In the genomic region with DNA sequence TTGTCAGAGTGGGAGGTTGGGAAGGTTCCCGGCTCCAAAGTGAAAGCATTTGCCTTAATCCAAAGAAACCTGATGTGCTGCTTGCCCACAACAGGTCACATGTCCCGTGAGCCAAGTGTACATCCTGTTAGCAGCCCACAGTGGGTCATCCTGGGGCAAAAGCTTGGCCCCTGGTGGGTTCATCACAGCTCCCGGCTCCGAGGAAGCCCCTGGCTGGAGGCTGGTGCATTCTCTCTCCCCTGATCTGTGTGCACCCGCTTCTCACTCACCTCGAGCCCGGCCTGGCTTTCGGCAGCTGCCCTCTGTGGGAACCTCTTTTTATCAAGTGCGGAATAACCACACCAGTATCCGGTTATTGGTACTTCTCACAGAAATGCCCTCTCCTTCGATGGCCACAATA, we compare ENCODE assay signal across 17 cellular contexts.
"Had no signal": no experiment of that assay in that cellular context is flagged by ENCODE, and none has a peak within 500 bp of the region (broad histone marks: within the 10 kb centered on the region; RNA-seq: fewer than 3 reads in every experiment).

No MANE protein-coding gene starts in this region.

- H3K79me2 ChIP-seq: parathyroid adenoma had no signal

- H3K4me1 ChIP-seq: parathyroid adenoma had no signal

- H3K4me3 Mint-ChIP-seq: activated CD4-positive, alpha-beta T cell treated with anti-CD3 and anti-CD28 coated beads, Interleukin-2, amount 10 ng/mL, durations not matched to agents 7 days and 5 days; activated naive CD8-positive, alpha-beta T cell had no signal

- H3K4me3 ChIP-seq: coronary artery, skin epidermis, suprapubic skin had no signal

- H3K9ac ChIP-seq: parathyroid adenoma had no signal

- H3K36me3 ChIP-seq: suprapubic skin had no signal

- H3K27me3 ChIP-seq: suprapubic skin had no signal

- H3K4me1 Mint-ChIP-seq: activated CD4-positive, alpha-beta T cell treated with anti-CD3 and anti-CD28 coated beads, Interleukin-2, amount 10 ng/mL, durations not matched to agents 7 days and 5 days had no signal

- H3K27ac ChIP-seq: coronary artery, parathyroid adenoma, skin epidermis, suprapubic skin had no signal

- H3K9me3 Mint-ChIP-seq: activated CD4-positive, alpha-beta T cell treated with anti-CD3 and anti-CD28 coated beads, Interleukin-2, amount 10 ng/mL, durations not matched to agents 7 days and 5 days had no signal

- H3K27me3 Mint-ChIP-seq: activated CD4-positive, alpha-beta T cell treated with anti-CD3 and anti-CD28 coated beads, Interleukin-2, amount 10 ng/mL, durations not matched to agents 7 days and 5 days had no signal

- H3K36me3 Mint-ChIP-seq: activated naive CD8-positive, alpha-beta T cell had no signal

- H3K9me3 ChIP-seq: suprapubic skin had no signal

- H2AFZ ChIP-seq: parathyroid adenoma had no signal

- H3K27ac Mint-ChIP-seq: activated CD4-positive, alpha-beta T cell treated with anti-CD3 and anti-CD28 coated beads, Interleukin-2, amount 10 ng/mL, durations not matched to agents 7 days and 5 days; activated naive CD8-positive, alpha-beta T cell had no signal

- DNase-seq: activated CD4-positive, alpha-beta T cell treated with anti-CD3 and anti-CD28 coated beads, Interleukin-2, amount 10 ng/mL, durations not matched to agents 7 days and 5 days; activated gamma-delta T cell treated with Interleukin-2 at 50 U/mL for 16 hours; amniotic stem cell; caudate nucleus; effector CD4-positive, alpha-beta T cell; foreskin fibroblast; hypothalamus; retina; stimulated activated CD4-positive, alpha-beta T cell treated with anti-CD3 and anti-CD28 coated beads, Interleukin-4, amount 100 ng/mL, for 24 hours; stimulated activated naive CD4-positive, alpha-beta T cell; T-helper 9 cell; trophoblast cell had no signal
